ENCODE assay signal across 1 cellular context in the genomic region with DNA sequence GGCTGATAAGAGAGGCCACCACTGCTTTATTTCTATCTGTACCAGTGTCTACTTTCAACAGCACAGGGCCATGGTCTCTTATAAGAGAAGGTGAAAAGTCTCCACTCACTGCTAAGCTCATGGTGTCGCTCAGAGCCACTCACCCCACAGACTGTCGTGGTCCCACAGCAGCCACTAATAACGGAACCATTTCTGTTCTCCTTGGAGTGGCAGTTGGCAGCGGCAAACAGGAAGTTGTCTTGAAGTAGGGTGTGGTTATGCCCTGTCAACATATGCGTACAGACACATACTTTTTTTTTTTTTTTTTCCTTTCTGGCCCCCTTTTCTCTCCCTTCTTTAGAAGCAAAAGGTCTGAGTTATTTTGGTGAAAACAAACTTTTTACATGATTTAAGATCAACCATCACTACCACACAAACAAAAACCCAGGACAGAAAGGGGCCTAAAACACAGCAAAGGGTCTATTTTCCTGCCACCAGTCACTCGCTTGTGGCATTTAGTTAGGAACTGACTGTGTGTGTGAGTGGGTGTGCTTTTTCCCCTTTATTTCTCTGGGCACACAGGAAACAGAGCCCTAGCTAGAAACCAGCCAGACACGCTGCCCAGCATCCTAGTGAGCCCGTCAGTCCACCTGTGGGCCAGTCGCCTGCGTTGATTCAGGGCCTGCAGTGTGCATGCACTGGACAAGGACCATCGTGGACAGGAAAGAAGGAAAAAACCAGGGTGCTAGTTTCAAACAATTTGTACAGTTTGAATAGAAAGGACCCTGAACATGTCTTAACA.
TF ChIP-seq lines count a peak whose summit lies in the region.

No MANE protein-coding gene starts in this region.

TF ChIP-seq in GM23338, 12 proteins besides CTCF, POLR2A, EP300 and RAD21 (continued from another document):
- TF ChIP-seq, protein P1, sequence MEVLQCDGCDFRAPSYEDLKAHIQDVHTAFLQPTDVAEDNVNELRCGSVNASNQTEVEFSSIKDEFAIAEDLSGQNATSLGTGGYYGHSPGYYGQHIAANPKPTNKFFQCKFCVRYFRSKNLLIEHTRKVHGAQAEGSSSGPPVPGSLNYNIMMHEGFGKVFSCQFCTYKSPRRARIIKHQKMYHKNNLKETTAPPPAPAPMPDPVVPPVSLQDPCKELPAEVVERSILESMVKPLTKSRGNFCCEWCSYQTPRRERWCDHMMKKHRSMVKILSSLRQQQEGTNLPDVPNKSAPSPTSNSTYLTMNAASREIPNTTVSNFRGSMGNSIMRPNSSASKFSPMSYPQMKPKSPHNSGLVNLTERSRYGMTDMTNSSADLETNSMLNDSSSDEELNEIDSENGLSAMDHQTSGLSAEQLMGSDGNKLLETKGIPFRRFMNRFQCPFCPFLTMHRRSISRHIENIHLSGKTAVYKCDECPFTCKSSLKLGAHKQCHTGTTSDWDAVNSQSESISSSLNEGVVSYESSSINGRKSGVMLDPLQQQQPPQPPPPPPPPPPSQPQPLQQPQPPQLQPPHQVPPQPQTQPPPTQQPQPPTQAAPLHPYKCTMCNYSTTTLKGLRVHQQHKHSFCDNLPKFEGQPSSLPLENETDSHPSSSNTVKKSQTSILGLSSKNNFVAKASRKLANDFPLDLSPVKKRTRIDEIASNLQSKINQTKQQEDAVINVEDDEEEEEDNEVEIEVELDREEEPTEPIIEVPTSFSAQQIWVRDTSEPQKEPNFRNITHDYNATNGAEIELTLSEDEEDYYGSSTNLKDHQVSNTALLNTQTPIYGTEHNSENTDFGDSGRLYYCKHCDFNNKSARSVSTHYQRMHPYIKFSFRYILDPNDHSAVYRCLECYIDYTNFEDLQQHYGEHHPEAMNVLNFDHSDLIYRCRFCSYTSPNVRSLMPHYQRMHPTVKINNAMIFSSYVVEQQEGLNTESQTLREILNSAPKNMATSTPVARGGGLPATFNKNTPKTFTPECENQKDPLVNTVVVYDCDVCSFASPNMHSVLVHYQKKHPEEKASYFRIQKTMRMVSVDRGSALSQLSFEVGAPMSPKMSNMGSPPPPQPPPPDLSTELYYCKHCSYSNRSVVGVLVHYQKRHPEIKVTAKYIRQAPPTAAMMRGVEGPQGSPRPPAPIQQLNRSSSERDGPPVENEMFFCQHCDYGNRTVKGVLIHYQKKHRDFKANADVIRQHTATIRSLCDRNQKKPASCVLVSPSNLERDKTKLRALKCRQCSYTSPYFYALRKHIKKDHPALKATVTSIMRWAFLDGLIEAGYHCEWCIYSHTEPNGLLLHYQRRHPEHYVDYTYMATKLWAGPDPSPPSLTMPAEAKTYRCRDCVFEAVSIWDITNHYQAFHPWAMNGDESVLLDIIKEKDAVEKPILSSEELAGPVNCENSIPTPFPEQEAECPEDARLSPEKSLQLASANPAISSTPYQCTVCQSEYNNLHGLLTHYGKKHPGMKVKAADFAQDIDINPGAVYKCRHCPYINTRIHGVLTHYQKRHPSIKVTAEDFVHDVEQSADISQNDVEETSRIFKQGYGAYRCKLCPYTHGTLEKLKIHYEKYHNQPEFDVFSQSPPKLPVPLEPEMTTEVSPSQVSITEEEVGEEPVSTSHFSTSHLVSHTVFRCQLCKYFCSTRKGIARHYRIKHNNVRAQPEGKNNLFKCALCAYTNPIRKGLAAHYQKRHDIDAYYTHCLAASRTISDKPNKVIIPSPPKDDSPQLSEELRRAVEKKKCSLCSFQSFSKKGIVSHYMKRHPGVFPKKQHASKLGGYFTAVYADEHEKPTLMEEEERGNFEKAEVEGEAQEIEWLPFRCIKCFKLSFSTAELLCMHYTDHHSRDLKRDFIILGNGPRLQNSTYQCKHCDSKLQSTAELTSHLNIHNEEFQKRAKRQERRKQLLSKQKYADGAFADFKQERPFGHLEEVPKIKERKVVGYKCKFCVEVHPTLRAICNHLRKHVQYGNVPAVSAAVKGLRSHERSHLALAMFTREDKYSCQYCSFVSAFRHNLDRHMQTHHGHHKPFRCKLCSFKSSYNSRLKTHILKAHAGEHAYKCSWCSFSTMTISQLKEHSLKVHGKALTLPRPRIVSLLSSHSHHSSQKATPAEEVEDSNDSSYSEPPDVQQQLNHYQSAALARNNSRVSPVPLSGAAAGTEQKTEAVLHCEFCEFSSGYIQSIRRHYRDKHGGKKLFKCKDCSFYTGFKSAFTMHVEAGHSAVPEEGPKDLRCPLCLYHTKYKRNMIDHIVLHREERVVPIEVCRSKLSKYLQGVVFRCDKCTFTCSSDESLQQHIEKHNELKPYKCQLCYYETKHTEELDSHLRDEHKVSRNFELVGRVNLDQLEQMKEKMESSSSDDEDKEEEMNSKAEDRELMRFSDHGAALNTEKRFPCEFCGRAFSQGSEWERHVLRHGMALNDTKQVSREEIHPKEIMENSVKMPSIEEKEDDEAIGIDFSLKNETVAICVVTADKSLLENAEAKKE (CRISPR knock-in tag; IDR thresholded peaks at IDR 0.05), result no peak
TF ChIP-seq in GM23338: peak in this region for 0.
